Comparison of ENCODE assay signal across 1 cellular context in the genomic region with DNA sequence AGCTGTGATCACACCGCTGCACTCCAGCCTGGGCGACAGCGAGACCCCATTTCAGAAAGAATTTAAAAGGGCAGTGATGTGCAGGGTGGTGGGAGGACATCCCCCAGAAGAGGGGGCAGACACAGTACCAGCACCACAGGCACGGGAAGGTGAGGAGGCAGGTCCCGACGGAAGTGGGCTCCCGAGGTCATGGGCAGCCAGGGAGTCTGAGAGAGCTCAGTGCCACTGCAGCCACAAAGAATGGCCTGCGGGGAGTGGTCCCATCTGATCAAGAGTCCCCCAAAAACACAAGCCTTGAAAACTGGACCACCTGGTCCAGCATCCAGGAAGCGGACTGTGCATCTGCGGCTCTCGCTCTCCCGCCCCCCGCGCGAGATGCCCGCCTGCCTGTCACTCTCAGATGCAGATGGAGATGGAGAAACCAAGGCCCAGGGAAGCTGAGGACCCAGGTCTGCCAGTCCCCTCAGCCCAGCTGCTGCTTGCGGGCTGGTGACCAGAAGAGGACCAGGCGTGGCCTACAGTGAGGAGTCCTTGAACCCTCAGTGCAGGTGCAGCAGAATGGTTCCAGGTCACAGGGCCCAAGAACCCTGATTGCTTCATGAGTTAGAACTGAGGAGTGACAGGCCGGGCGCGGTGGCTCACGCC.
A peak's percentile ranks its signal among the peaks of the same experiment; 100 is the strongest.
TF ChIP-seq lines count a peak whose summit lies in the region.

No MANE protein-coding gene starts in this region.

TF ChIP-seq in HepG2, 621 proteins besides CTCF, POLR2A, EP300 and RAD21 (continued from another document and continues in another):
- TF ChIP-seq FOXO4 (CRISPR knock-in tag; conservative IDR thresholded peaks at IDR 0.05) (no peak), IKZF1 (IDR thresholded peaks at IDR 0.05) (no peak), RBAK (CRISPR knock-in tag; IDR thresholded peaks at IDR 0.05) (no peak), REPIN1 (CRISPR knock-in tag; IDR thresholded peaks at IDR 0.05; ENCODE audit: borderline replicate concordance, low read depth) (no peak), NBN (conservative IDR thresholded peaks at IDR 0.05) (no peak), HNF4A (CRISPR knock-in tag; IDR thresholded peaks at IDR 0.05) (no peak), ZNF775 (CRISPR knock-in tag; IDR thresholded peaks at IDR 0.05; ENCODE audit: borderline replicate concordance) (no peak), KAT8 (CRISPR knock-in tag; IDR thresholded peaks at IDR 0.05) (no peak), POLR2G (IDR thresholded peaks at IDR 0.05; ENCODE audit: low read depth, low read length) (peak; percentile 25; the same call in 1 of the 2 replicates), FOXP1 (IDR thresholded peaks at IDR 0.05) (no peak), FOXP1 (CRISPR knock-in tag; IDR thresholded peaks at IDR 0.05) (no peak), ZNF441 (CRISPR knock-in tag; IDR thresholded peaks at IDR 0.05; ENCODE audit: borderline replicate concordance) (no peak), ZBTB7B (CRISPR knock-in tag; IDR thresholded peaks at IDR 0.05) (0 out of 2 replicates have a peak, but pooled peaks have one; percentile 43), FIP1L1 (IDR thresholded peaks at IDR 0.05; ENCODE audit: borderline replicate concordance, insufficient read depth, low read depth, low read length) (peak; percentile 88; the same call in 1 of the 2 replicates), ZNF20 (CRISPR knock-in tag; IDR thresholded peaks at IDR 0.05) (no peak), ZFYVE20 (CRISPR knock-in tag; IDR thresholded peaks at IDR 0.05; ENCODE audit: borderline replicate concordance, low read depth) (no peak), MTF2 (CRISPR knock-in tag; IDR thresholded peaks at IDR 0.05; ENCODE audit: borderline replicate concordance) (no peak), SOX6 (IDR thresholded peaks at IDR 0.05) (no peak), SOX6 (CRISPR knock-in tag; IDR thresholded peaks at IDR 0.05) (no peak), HOXA3 (CRISPR knock-in tag; IDR thresholded peaks at IDR 0.05) (no peak), YEATS4 (CRISPR knock-in tag; IDR thresholded peaks at IDR 0.05; ENCODE audit: borderline replicate concordance) (no peak), ZNF543 (CRISPR knock-in tag; IDR thresholded peaks at IDR 0.05) (no peak), ISX (CRISPR knock-in tag; conservative IDR thresholded peaks at IDR 0.05) (no peak), SUZ12 (IDR thresholded peaks at IDR 0.05; ENCODE audit: low read depth, low read length) (no peak), ZNF569 (CRISPR knock-in tag; IDR thresholded peaks at IDR 0.05; ENCODE audit: borderline replicate concordance) (no peak), SAP130 (CRISPR knock-in tag; IDR thresholded peaks at IDR 0.05; ENCODE audit: low read depth) (no peak), AGO2 (optimal IDR thresholded peaks at IDR 0.05; ENCODE audit: low read depth, low read length) (peak; percentile 96), HNF1B (CRISPR knock-in tag; IDR thresholded peaks at IDR 0.05) (no peak), ZFP36 (IDR thresholded peaks at IDR 0.05; ENCODE audit: borderline replicate concordance, low read depth, low read length, partially characterized antibody) (no peak), ZNF713 (CRISPR knock-in tag; IDR thresholded peaks at IDR 0.05) (no peak), ZNF547 (CRISPR knock-in tag; IDR thresholded peaks at IDR 0.05) (no peak), ZNF343 (CRISPR knock-in tag; IDR thresholded peaks at IDR 0.05) (no peak), EED (CRISPR knock-in tag; IDR thresholded peaks at IDR 0.05) (no peak), FOSL2 (CRISPR knock-in tag; IDR thresholded peaks at IDR 0.05) (no peak), ZNF274 (CRISPR knock-in tag; IDR thresholded peaks at IDR 0.05) (no peak), ZNF772 (CRISPR knock-in tag; IDR thresholded peaks at IDR 0.05) (0 out of 2 replicates have a peak, but pooled peaks have one; percentile 42), ZNF136 (CRISPR knock-in tag; IDR thresholded peaks at IDR 0.05; ENCODE audit: low read depth) (no peak), ZNF446 (CRISPR knock-in tag; IDR thresholded peaks at IDR 0.05) (no peak), NCOR1 (IDR thresholded peaks at IDR 0.05; ENCODE audit: borderline replicate concordance, low read length) (no peak)
- TF ChIP-seq, protein P1, sequence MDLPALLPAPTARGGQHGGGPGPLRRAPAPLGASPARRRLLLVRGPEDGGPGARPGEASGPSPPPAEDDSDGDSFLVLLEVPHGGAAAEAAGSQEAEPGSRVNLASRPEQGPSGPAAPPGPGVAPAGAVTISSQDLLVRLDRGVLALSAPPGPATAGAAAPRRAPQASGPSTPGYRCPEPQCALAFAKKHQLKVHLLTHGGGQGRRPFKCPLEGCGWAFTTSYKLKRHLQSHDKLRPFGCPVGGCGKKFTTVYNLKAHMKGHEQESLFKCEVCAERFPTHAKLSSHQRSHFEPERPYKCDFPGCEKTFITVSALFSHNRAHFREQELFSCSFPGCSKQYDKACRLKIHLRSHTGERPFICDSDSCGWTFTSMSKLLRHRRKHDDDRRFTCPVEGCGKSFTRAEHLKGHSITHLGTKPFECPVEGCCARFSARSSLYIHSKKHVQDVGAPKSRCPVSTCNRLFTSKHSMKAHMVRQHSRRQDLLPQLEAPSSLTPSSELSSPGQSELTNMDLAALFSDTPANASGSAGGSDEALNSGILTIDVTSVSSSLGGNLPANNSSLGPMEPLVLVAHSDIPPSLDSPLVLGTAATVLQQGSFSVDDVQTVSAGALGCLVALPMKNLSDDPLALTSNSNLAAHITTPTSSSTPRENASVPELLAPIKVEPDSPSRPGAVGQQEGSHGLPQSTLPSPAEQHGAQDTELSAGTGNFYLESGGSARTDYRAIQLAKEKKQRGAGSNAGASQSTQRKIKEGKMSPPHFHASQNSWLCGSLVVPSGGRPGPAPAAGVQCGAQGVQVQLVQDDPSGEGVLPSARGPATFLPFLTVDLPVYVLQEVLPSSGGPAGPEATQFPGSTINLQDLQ (CRISPR knock-in tag; IDR thresholded peaks at IDR 0.05): no peak
- TF ChIP-seq, protein P2, sequence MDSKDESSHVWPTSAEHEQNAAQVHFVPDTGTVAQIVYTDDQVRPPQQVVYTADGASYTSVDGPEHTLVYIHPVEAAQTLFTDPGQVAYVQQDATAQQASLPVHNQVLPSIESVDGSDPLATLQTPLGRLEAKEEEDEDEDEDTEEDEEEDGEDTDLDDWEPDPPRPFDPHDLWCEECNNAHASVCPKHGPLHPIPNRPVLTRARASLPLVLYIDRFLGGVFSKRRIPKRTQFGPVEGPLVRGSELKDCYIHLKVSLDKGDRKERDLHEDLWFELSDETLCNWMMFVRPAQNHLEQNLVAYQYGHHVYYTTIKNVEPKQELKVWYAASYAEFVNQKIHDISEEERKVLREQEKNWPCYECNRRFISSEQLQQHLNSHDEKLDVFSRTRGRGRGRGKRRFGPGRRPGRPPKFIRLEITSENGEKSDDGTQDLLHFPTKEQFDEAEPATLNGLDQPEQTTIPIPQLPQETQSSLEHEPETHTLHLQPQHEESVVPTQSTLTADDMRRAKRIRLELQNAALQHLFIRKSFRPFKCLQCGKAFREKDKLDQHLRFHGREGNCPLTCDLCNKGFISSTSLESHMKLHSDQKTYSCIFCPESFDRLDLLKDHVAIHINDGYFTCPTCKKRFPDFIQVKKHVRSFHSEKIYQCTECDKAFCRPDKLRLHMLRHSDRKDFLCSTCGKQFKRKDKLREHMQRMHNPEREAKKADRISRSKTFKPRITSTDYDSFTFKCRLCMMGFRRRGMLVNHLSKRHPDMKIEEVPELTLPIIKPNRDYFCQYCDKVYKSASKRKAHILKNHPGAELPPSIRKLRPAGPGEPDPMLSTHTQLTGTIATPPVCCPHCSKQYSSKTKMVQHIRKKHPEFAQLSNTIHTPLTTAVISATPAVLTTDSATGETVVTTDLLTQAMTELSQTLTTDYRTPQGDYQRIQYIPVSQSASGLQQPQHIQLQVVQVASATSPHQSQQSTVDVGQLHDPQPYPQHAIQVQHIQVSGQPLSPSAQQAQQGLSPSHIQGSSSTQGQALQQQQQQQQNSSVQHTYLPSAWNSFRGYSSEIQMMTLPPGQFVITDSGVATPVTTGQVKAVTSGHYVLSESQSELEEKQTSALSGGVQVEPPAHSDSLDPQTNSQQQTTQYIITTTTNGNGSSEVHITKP (CRISPR knock-in tag; IDR thresholded peaks at IDR 0.05; ENCODE audit: low read depth): no peak
- TF ChIP-seq, protein P3, sequence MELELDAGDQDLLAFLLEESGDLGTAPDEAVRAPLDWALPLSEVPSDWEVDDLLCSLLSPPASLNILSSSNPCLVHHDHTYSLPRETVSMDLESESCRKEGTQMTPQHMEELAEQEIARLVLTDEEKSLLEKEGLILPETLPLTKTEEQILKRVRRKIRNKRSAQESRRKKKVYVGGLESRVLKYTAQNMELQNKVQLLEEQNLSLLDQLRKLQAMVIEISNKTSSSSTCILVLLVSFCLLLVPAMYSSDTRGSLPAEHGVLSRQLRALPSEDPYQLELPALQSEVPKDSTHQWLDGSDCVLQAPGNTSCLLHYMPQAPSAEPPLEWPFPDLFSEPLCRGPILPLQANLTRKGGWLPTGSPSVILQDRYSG (CRISPR knock-in tag; IDR thresholded peaks at IDR 0.05): no peak
- TF ChIP-seq, protein P4, sequence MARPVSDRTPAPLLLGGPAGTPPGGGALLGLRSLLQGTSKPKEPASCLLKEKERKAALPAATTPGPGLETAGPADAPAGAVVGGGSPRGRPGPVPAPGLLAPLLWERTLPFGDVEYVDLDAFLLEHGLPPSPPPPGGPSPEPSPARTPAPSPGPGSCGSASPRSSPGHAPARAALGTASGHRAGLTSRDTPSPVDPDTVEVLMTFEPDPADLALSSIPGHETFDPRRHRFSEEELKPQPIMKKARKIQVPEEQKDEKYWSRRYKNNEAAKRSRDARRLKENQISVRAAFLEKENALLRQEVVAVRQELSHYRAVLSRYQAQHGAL (CRISPR knock-in tag; IDR thresholded peaks at IDR 0.05; ENCODE audit: not compliant biosample characterization): no peak
- TF ChIP-seq, protein P5, sequence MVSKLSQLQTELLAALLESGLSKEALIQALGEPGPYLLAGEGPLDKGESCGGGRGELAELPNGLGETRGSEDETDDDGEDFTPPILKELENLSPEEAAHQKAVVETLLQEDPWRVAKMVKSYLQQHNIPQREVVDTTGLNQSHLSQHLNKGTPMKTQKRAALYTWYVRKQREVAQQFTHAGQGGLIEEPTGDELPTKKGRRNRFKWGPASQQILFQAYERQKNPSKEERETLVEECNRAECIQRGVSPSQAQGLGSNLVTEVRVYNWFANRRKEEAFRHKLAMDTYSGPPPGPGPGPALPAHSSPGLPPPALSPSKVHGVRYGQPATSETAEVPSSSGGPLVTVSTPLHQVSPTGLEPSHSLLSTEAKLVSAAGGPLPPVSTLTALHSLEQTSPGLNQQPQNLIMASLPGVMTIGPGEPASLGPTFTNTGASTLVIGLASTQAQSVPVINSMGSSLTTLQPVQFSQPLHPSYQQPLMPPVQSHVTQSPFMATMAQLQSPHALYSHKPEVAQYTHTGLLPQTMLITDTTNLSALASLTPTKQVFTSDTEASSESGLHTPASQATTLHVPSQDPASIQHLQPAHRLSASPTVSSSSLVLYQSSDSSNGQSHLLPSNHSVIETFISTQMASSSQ (IDR thresholded peaks at IDR 0.05; ENCODE audit: low read depth): no peak
- TF ChIP-seq, protein P5 (CRISPR knock-in tag; IDR thresholded peaks at IDR 0.05; ENCODE audit: borderline replicate concordance): no peak
- TF ChIP-seq, protein P6, sequence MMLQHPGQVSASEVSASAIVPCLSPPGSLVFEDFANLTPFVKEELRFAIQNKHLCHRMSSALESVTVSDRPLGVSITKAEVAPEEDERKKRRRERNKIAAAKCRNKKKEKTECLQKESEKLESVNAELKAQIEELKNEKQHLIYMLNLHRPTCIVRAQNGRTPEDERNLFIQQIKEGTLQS (CRISPR knock-in tag; IDR thresholded peaks at IDR 0.05): no peak
- TF ChIP-seq, protein P7, sequence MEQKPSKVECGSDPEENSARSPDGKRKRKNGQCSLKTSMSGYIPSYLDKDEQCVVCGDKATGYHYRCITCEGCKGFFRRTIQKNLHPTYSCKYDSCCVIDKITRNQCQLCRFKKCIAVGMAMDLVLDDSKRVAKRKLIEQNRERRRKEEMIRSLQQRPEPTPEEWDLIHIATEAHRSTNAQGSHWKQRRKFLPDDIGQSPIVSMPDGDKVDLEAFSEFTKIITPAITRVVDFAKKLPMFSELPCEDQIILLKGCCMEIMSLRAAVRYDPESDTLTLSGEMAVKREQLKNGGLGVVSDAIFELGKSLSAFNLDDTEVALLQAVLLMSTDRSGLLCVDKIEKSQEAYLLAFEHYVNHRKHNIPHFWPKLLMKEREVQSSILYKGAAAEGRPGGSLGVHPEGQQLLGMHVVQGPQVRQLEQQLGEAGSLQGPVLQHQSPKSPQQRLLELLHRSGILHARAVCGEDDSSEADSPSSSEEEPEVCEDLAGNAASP (CRISPR knock-in tag; IDR thresholded peaks at IDR 0.05; ENCODE audit: borderline replicate concordance): no peak
